Comparison of ENCODE assay signal across 17 cellular contexts in genomic region chr19:46906221-46906620, GRCh38.
"Had no signal": no experiment of that assay in that cellular context is flagged by ENCODE, and none has a peak within 500 bp of the region (broad histone marks: within the 10 kb centered on the region; RNA-seq: fewer than 3 reads in every experiment).

No MANE protein-coding gene starts in this region.

- H3K9me3 Mint-ChIP-seq: activated naive CD4-positive, alpha-beta T cell treated with anti-CD3 and anti-CD28 coated beads, Interleukin-2, amount 10 ng/mL, durations not matched to agents 7 days and 5 days had no signal

- DNase-seq: activated effector memory CD4-positive, alpha-beta T cell treated with Interleukin-2 at 50 U/mL for 16 hours; activated naive CD4-positive, alpha-beta T cell treated with anti-CD3 and anti-CD28 coated beads, Interleukin-2, amount 10 ng/mL, durations not matched to agents 7 days and 5 days; activated T-cell treated with anti-CD3 and anti-CD28 coated beads, Interleukin-2, amount 50 U/mL, for 48 hours; anterior cingulate cortex; brain microvascular endothelial cell; head of caudate nucleus; mucosa of descending colon; occipital lobe; stimulated activated CD4-positive, alpha-beta T cell treated with anti-CD3 and anti-CD28 coated beads, Interleukin-4, amount 100 ng/mL, for 1 hour; stimulated activated naive CD8-positive, alpha-beta T cell treated with anti-CD3 and anti-CD28 coated beads, Interleukin-15, Interleukin-2, amounts not matched to agents 100 U/mL and 50 U/mL, for 24 hours; T-helper 9 cell had no signal

- H3K4me3 ChIP-seq: coronary artery, gastroesophageal sphincter, mucosa of descending colon, prostate gland had no signal

- H3K27me3 ChIP-seq: brain microvascular endothelial cell, gastroesophageal sphincter had no signal

- H3K27ac Mint-ChIP-seq: activated naive CD4-positive, alpha-beta T cell treated with anti-CD3 and anti-CD28 coated beads, Interleukin-2, amount 10 ng/mL, durations not matched to agents 7 days and 5 days; memory B cell; WTC11 had no signal

- H3K27me3 Mint-ChIP-seq: activated naive CD4-positive, alpha-beta T cell treated with anti-CD3 and anti-CD28 coated beads, Interleukin-2, amount 10 ng/mL, durations not matched to agents 7 days and 5 days; memory B cell had no signal

- H3K36me3 ChIP-seq: brain microvascular endothelial cell, gastroesophageal sphincter, prostate gland had no signal

- H3K4me3 Mint-ChIP-seq: activated naive CD4-positive, alpha-beta T cell treated with anti-CD3 and anti-CD28 coated beads, Interleukin-2, amount 10 ng/mL, durations not matched to agents 7 days and 5 days; memory B cell; WTC11 had no signal

- H3K27ac ChIP-seq: brain microvascular endothelial cell, coronary artery, epithelial cell of prostate, gastroesophageal sphincter, prostate gland had no signal

- H3K9me3 ChIP-seq: gastroesophageal sphincter, mucosa of descending colon, prostate gland had no signal

- ATAC-seq: gastroesophageal sphincter; mucosa of descending colon; stimulated activated naive CD8-positive, alpha-beta T cell treated with anti-CD3 and anti-CD28 coated beads, Interleukin-15, Interleukin-2, amounts not matched to agents 100 U/mL and 50 U/mL, for 24 hours; WTC11 had no signal
